ENCODE assay signal across 9 cellular contexts in the genomic region with DNA sequence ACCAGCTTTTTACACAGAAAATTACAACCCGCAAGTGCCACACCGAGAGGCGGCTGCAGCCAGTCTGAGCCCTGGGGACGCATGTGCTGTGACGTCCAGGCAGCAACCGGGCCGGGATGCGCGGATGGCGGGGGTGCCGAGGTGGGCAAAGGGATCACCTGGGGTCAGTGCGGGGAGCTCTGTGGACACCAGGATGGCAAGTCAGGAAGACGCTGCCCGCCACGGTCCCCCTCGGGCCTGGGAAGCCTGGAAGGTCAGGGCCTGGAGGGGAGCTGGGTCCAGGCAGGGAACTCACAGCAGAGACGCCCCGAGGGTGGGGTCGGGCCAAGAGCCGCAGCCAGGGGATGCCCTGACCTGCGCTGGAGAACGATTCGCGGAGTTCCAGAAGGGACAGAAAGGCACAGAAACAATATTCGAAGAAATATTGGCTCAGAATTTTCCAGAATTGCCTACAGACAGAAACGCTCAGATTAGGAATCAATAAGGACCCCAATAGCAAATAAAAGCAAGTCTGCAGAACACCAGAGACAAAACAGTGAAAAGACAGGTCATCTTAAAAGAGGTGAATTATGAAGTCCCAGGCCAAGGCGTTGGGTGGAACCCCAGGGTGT. TPM values are rescaled to one million over a fixed set of nuclear protein-coding genes. Genes with fewer than 3 reads are reported as not detected.
A peak's percentile ranks its signal among the peaks of the same experiment; 100 is the strongest.
DNase-seq lines count a peak whose midpoint lies in the region; ATAC-seq and TF ChIP-seq lines count a peak whose summit lies in the region.
"Had no signal": no experiment of that assay in that cellular context is flagged by ENCODE, and none has a peak within 500 bp of the region (broad histone marks: within the 10 kb centered on the region; RNA-seq: fewer than 3 reads in every experiment).

No MANE protein-coding gene starts in this region.

- no peaks in the 10 kb centered on the region for H3K36me3 ChIP-seq in sigmoid colon
- no peaks in the 10 kb centered on the region for H3K36me3 ChIP-seq in aorta (ENCODE audit: control insufficient read depth in 1 of 2, insufficient read depth in 2 of 2, low read length in 1 of 2)

- H3K9me3 ChIP-seq in T-helper 17 cell (ENCODE audit: control insufficient read depth, low read length, poor library complexity, severe bottlenecking) (no peaks in the 10 kb centered on the region), sigmoid colon (no peaks in the 10 kb centered on the region), aorta (ENCODE audit: control insufficient read depth, low read length) (no peaks in the 10 kb centered on the region)

- no peak for TF ChIP-seq EP300 in sigmoid colon (IDR thresholded peaks at IDR 0.05)

- H3K27ac Mint-ChIP-seq in T-helper 17 cell: no peak overlapping the region
- H3K27ac Mint-ChIP-seq in glutamatergic neuron (ENCODE audit: unreplicated experiment): peak overlapping the region; percentile 64

- H3K4me3 Mint-ChIP-seq in T-helper 17 cell (peak overlapping the region; percentile 58), glutamatergic neuron (ENCODE audit: unreplicated experiment) (peak overlapping the region; percentile 83)

- H3K27me3 Mint-ChIP-seq in T-helper 17 cell: peaks cover 41% of the 10 kb centered on the region
- H3K27me3 Mint-ChIP-seq in glutamatergic neuron (ENCODE audit: unreplicated experiment): peaks cover 4% of the 10 kb centered on the region

- peaks cover 3% of the 10 kb centered on the region for H3K9me3 Mint-ChIP-seq in glutamatergic neuron (ENCODE audit: unreplicated experiment)

- DNase-seq in NCI-H1417 (lab: John Stamatoyannopoulos, UW) (peak in 2 of 3 experiments; percentile 66 to 73), NCI-H1417 treated with DMSO at 0.1 percent for 48 hours (lab: John Stamatoyannopoulos, UW) (no peak), T-helper 17 cell (no peak), glutamatergic neuron (no peak), sigmoid colon (no peak), aorta (no peak), dedifferentiated amniotic fluid mesenchymal stem cell (ENCODE audit: extremely low spot score) (no peak)

- intact Hi-C loops in sigmoid colon (cut with DNase I): loop anchor here (10.0 kb wide), 1 partner anchor 267 kb away; a partner anchor contains a TSS
- intact Hi-C loops in aorta (cut with DNase I): no loop called here

- WGBS in sigmoid colon, 2 donors: 10 to 13% methylated on average over 27 of the region's 27 CpGs
- WGBS in aorta, 2 donors: 9 to 11% methylated on average over 27 of the region's 27 CpGs

- peaks cover 0 to 16% (median 13%) of the 10 kb centered on the region in 4 donors for H3K4me1 ChIP-seq in sigmoid colon
- no peaks in the 10 kb centered on the region for H3K4me1 ChIP-seq in aorta (ENCODE audit: control insufficient read depth in 1 of 2, insufficient read depth in 2 of 2, low read length in 2 of 2)

- H3K4me1 Mint-ChIP-seq in T-helper 17 cell (peaks cover 3% of the 10 kb centered on the region), glutamatergic neuron (ENCODE audit: low read depth, unreplicated experiment) (peaks cover 2% of the 10 kb centered on the region)

- TF ChIP-seq POLR2A in sigmoid colon (IDR thresholded peaks at IDR 0.05): no peak

- H3K27ac ChIP-seq in sigmoid colon (no peak overlapping the region), aorta (ENCODE audit: low read depth in 1 of 2, low read length in 2 of 2) (no peak overlapping the region)
- H3K27ac ChIP-seq: 22Rv1 had no signal

- TF ChIP-seq CTCF in glutamatergic neuron (IDR thresholded peaks at IDR 0.05; ENCODE audit: partially characterized antibody, unreplicated experiment): no peak
- no peak for TF ChIP-seq CTCF in sigmoid colon (IDR thresholded peaks at IDR 0.05)

- H3K36me3 Mint-ChIP-seq in T-helper 17 cell (ENCODE audit: low read depth) (no peaks in the 10 kb centered on the region), glutamatergic neuron (ENCODE audit: unreplicated experiment) (no peaks in the 10 kb centered on the region)

- peaks cover 0 to 34% (median 22%) of the 10 kb centered on the region in 3 donors for H3K27me3 ChIP-seq in sigmoid colon
- H3K27me3 ChIP-seq in aorta (ENCODE audit: control insufficient read depth in 1 of 2, insufficient read depth in 2 of 2, low read length in 1 of 2): no peaks in the 10 kb centered on the region

- peak overlapping the region in 3 of 4 donors; percentile 16 to 41 (median 37) for H3K4me3 ChIP-seq in sigmoid colon
- H3K4me3 ChIP-seq in aorta (ENCODE audit: low read length in 2 of 2): no peak overlapping the region

- ATAC-seq in T-helper 17 cell: no peak
- ATAC-seq in aorta (ENCODE audit: low FRiP score): no peak
- no peak for ATAC-seq in GM19455 (IDR thresholded peaks at IDR 0.05; ENCODE audit: unreplicated experiment)

RNA-seq across cellular contexts. Expression of a gene that starts 11.7 kb away (rescaled TPM):
- total RNA-seq in T-helper 17 cell (under 1 TPM in 1 of 2 donors, not detected in 1; 0.18 TPM), glutamatergic neuron (ENCODE audit: unreplicated experiment) (439 TPM), sigmoid colon (1 to 10 TPM; 1.3 to 9.7 (median 7.6) TPM), aorta (under 1 TPM; 0.72 to 0.78 TPM)
- polyA plus RNA-seq in sigmoid colon (1 to 10 TPM in 1 of 3 donors, under 1 TPM in 2; under 0.01 to 4.4 (median under 0.01) TPM), aorta (under 1 TPM in 1 of 2 donors, not detected in 1; 0.25 TPM)

RNA-seq across cellular contexts. Expression of a gene that starts 36.9 kb away (rescaled TPM):
- total RNA-seq in T-helper 17 cell: not detected
- total RNA-seq in glutamatergic neuron (ENCODE audit: unreplicated experiment): not detected
- not detected for total RNA-seq in sigmoid colon
- polyA plus RNA-seq in sigmoid colon: 1 to 10 TPM in 2 of 3 donors, under 1 TPM in 1; 0.60 to 2.4 (median 1.6) TPM
- total RNA-seq in aorta: not detected
- not detected for polyA plus RNA-seq in aorta

Comparison
In these comparisons a context has a peak if more than half of its experiments do, and no peak if none do; other contexts are left out.
1. DNase-seq: peak in NCI-H1417 (2 of 3); none in NCI-H1417 treated with DMSO at 0.1 percent for 48 hours (single experiment), T-helper 17 cell (0 of 3), glutamatergic neuron (single experiment), sigmoid colon (single experiment), aorta (0 of 2) and dedifferentiated amniotic fluid mesenchymal stem cell (single experiment).
2. H3K4me3 ChIP-seq: peak in sigmoid colon (3 of 4); none in aorta (0 of 2).
3. RNA of a gene that starts 11.7 kb away (total RNA-seq): 439 TPM in glutamatergic neuron (single experiment); 1.3 to 9.7 TPM in sigmoid colon, 0.72 to 0.78 TPM in aorta and 0.18 TPM in T-helper 17 cell; every median in the first group is over 10 times any median in the second.